6 cellular contexts compared by ENCODE assay signal in genomic region chr6:30764490-30765043, GRCh38. TPM values are rescaled to one million over a fixed set of nuclear protein-coding genes. Genes with fewer than 3 reads are reported as not detected.
DNase-seq lines count a peak whose midpoint lies in the region; ATAC-seq, FAIRE-seq and TF ChIP-seq lines count a peak whose summit lies in the region.
"Not testable (repeated sequence)": the region's sequence is repeated elsewhere in the genome, so short reads cannot be mapped to it uniquely, and the experiment has no call there.

No MANE protein-coding gene starts in this region.

- 0 out of 2 replicates have a peak overlapping the region, but pooled peaks have one; percentile 33 for H3K4me2 ChIP-seq in BLaER1
- H3K4me2 ChIP-seq in OCI-LY3 (ENCODE audit: low read length): peak overlapping the region; percentile 56; the same call in 1 of the 2 replicates
- H3K4me2 ChIP-seq in H1 (ENCODE audit: insufficient read depth in 1 of 2, low read depth in 2 of 2, low read length in 2 of 2): peak overlapping the region in 1 of 2 experiments; percentile 50; a peak in 3 of 4 replicates

- POLR2A ChIA-PET in H1 (lab: Charles Lee; ENCODE audit: partially characterized antibody): interaction anchor here (0.5 to 1.5 kb wide), 5 partner anchors 12 to 122 kb away, joined by 3 to 4 read pairs (median 3); partner anchors contain the start of gene IER3

- not testable (repeated sequence) for H3K36me3 ChIP-seq in BLaER1; OCI-LY3 (replicated peaks; ENCODE audit: low read depth, low read length); H1 (ENCODE audit: control insufficient read depth in 2 of 4, insufficient read depth in 4 of 4, low read length in 3 of 4); kidney (ENCODE audit: control insufficient read depth in 1 of 2, insufficient read depth in 2 of 2, low read length in 2 of 2); pancreas

- TF ChIP-seq RAD21 in H1 (IDR thresholded peaks at IDR 0.05 in 1 of 2, conservative IDR thresholded peaks at IDR 0.05 in 1 of 2; ENCODE audit: low read depth in 2 of 2, low read length in 2 of 2): not testable (repeated sequence)

- not testable (repeated sequence) for DNase-seq in activated T-helper 2 cell treated with anti-CD3 and anti-CD28 coated beads, Interferon-gamma antibody, Interleukin-2, Interleukin-4, amounts not matched to agents 10 μg/mL and 5 μg/mL and 100 μg/mL, durations not matched to agents 14 hours and 24 hours and 36 hours (ENCODE audit: low spot score); H1 (ENCODE audit: low read depth in 1 of 2, low spot score in 2 of 2); kidney; pancreas

- not testable (repeated sequence) for H3K23ac ChIP-seq in H1 (ENCODE audit: insufficient read length)

- not testable (repeated sequence) for TF ChIP-seq CTCF in OCI-LY3 (IDR thresholded peaks at IDR 0.05; ENCODE audit: low read depth, low read length); H1 (IDR thresholded peaks at IDR 0.05; ENCODE audit: control extremely low read depth in 1 of 3, insufficient read depth in 1 of 3, low read depth in 1 of 3, low read length in 3 of 3); kidney (IDR thresholded peaks at IDR 0.05; ENCODE audit: borderline replicate concordance, extremely low read depth, insufficient read depth); pancreas (IDR thresholded peaks at IDR 0.05)

- H2AK5ac ChIP-seq in H1 (ENCODE audit: low read depth, low read length): not testable (repeated sequence)

- not testable (repeated sequence) for H3K4me3 ChIP-seq in BLaER1; OCI-LY3 (ENCODE audit: low read length); pancreas
- H3K4me3 ChIP-seq in H1 (ENCODE audit: extremely low read depth in 1 of 4, insufficient read depth in 2 of 4, low read depth in 3 of 4, low read length in 4 of 4): 0 out of 8 replicates have a peak overlapping the region, but pooled peaks of 1 of the 4 experiments have one; percentile 22
- H3K4me3 ChIP-seq in kidney (ENCODE audit: low read length in 2 of 2): peak overlapping the region in 1 of 2 donors; percentile 3

- H3K18ac ChIP-seq in H1 (ENCODE audit: extremely low read depth, low read length): not testable (repeated sequence)

- H2BK12ac ChIP-seq in H1 (ENCODE audit: low read depth, low read length): not testable (repeated sequence)

- not testable (repeated sequence) for H3K14ac ChIP-seq in H1 (ENCODE audit: insufficient read length)

- not testable (repeated sequence) for H3K9ac ChIP-seq in BLaER1; OCI-LY3 (ENCODE audit: low read length); H1 (replicated peaks in 1 of 4; ENCODE audit: extremely low read depth in 1 of 4, low read depth in 3 of 4, low read length in 3 of 4)
- H3K9ac ChIP-seq in kidney (ENCODE audit: low read length in 2 of 2): peak overlapping the region in 1 of 2 donors; percentile 37

- not testable (repeated sequence) for H3K27me3 Mint-ChIP-seq in activated T-helper 2 cell treated with anti-CD3 and anti-CD28 coated beads, Interferon-gamma antibody, Interleukin-2, Interleukin-4, amounts not matched to agents 10 μg/mL and 5 μg/mL and 100 μg/mL, durations not matched to agents 14 hours and 24 hours and 36 hours (ENCODE audit: low read depth)

- not testable (repeated sequence) for H3K4ac ChIP-seq in H1 (replicated peaks; ENCODE audit: insufficient read length, low read depth, low read length)

- not testable (repeated sequence) for H4K8ac ChIP-seq in H1 (ENCODE audit: extremely low read depth, insufficient read depth, low read length)

- H2BK5ac ChIP-seq in H1 (ENCODE audit: low read depth, low read length): 0 out of 2 replicates have a peak overlapping the region, but pooled peaks have one; percentile 76

- not testable (repeated sequence) for H3K9me3 Mint-ChIP-seq in activated T-helper 2 cell treated with anti-CD3 and anti-CD28 coated beads, Interferon-gamma antibody, Interleukin-2, Interleukin-4, amounts not matched to agents 10 μg/mL and 5 μg/mL and 100 μg/mL, durations not matched to agents 14 hours and 24 hours and 36 hours

- peak overlapping the region; percentile 91; the same call in 1 of the 2 replicates for H2AFZ ChIP-seq in OCI-LY3 (ENCODE audit: low read depth, low read length)
- not testable (repeated sequence) for H2AFZ ChIP-seq in H1 (ENCODE audit: low read length)

- not testable (repeated sequence) for H4K91ac ChIP-seq in H1 (replicated peaks; ENCODE audit: insufficient read length, low read length)

- H3K56ac ChIP-seq in H1 (replicated peaks; ENCODE audit: insufficient read length, low read depth, low read length): not testable (repeated sequence)

- not testable (repeated sequence) for ATAC-seq in pancreas

- H3K23me2 ChIP-seq in H1 (ENCODE audit: low read depth, low read length): not testable (repeated sequence)

- intact Hi-C loops in activated T-helper 2 cell treated with anti-CD3 and anti-CD28 coated beads, Interferon-gamma antibody, Interleukin-2, Interleukin-4, amounts not matched to agents 10 μg/mL and 5 μg/mL and 100 μg/mL, durations not matched to agents 14 hours and 24 hours and 36 hours (cut with micrococcal nuclease); kidney (cut with DNase I); pancreas (cut with DNase I): not testable (repeated sequence)

- H3K79me1 ChIP-seq in H1 (ENCODE audit: low read depth, low read length): not testable (repeated sequence)

- H3K36me3 Mint-ChIP-seq in activated T-helper 2 cell treated with anti-CD3 and anti-CD28 coated beads, Interferon-gamma antibody, Interleukin-2, Interleukin-4, amounts not matched to agents 10 μg/mL and 5 μg/mL and 100 μg/mL, durations not matched to agents 14 hours and 24 hours and 36 hours (ENCODE audit: low read depth): not testable (repeated sequence)

- H3K79me2 ChIP-seq in OCI-LY3 (ENCODE audit: low read length); H1 (ENCODE audit: control insufficient read depth in 1 of 2, insufficient read depth in 2 of 2, low read length in 2 of 2): not testable (repeated sequence)

- not testable (repeated sequence) for H2BK20ac ChIP-seq in H1 (ENCODE audit: low read length)

- H3K27me3 ChIP-seq in BLaER1; OCI-LY3 (ENCODE audit: low read depth, low read length); H1 (replicated peaks in 1 of 4; ENCODE audit: control insufficient read depth in 3 of 4, extremely low read depth in 1 of 4, insufficient read depth in 3 of 4, low read length in 3 of 4); pancreas: not testable (repeated sequence)

- peak overlapping the region; percentile 43 for H3K27ac Mint-ChIP-seq in activated T-helper 2 cell treated with anti-CD3 and anti-CD28 coated beads, Interferon-gamma antibody, Interleukin-2, Interleukin-4, amounts not matched to agents 10 μg/mL and 5 μg/mL and 100 μg/mL, durations not matched to agents 14 hours and 24 hours and 36 hours

- WGBS in H1 (ENCODE audit: extremely low coverage in 1 of 2, insufficient coverage in 1 of 2, insufficient read length in 1 of 2, insufficient replicate concordance in 2 of 2, low coverage in 1 of 2, low lambda C conversion rate in 2 of 2, missing lambda C conversion rate in 1 of 2), 2 experiments: 51% methylated on average over 13 of the region's 13 CpGs; no CpG with 5 or more reads in 1 of the 2 experiments
- 40 to 41% methylated on average over 13 of the region's 13 CpGs for WGBS in pancreas, 2 donors

- H4K20me1 ChIP-seq in BLaER1; OCI-LY3 (ENCODE audit: insufficient read depth, low read length); H1 (replicated peaks in 1 of 2; ENCODE audit: control insufficient read depth in 1 of 2, insufficient read depth in 2 of 2, low read length in 2 of 2): not testable (repeated sequence)

- FAIRE-seq in H1 (lab: Jason Lieb, UNC); kidney (lab: Jason Lieb, UNC); pancreas (lab: Jason Lieb, UNC): not testable (repeated sequence)

- not testable (repeated sequence) for H2BK120ac ChIP-seq in H1 (replicated peaks; ENCODE audit: low read depth, low read length)

- peaks cover 51% of the 10 kb centered on the region for H3K4me1 Mint-ChIP-seq in activated T-helper 2 cell treated with anti-CD3 and anti-CD28 coated beads, Interferon-gamma antibody, Interleukin-2, Interleukin-4, amounts not matched to agents 10 μg/mL and 5 μg/mL and 100 μg/mL, durations not matched to agents 14 hours and 24 hours and 36 hours (ENCODE audit: low read depth)

- not testable (repeated sequence) for H3K27ac ChIP-seq in BLaER1; OCI-LY3 (ENCODE audit: low read length)
- H3K27ac ChIP-seq in H1 (ENCODE audit: low read depth, low read length): 0 out of 2 replicates have a peak overlapping the region, but pooled peaks have one; percentile 17
- peak overlapping the region; percentile 86 to 93 for H3K27ac ChIP-seq in kidney (ENCODE audit: low read depth in 2 of 2, low read length in 2 of 2)
- H3K27ac ChIP-seq in pancreas: peak overlapping the region; percentile 38 to 88 (median 78)

- TF ChIP-seq POLR2A in H1 (IDR thresholded peaks at IDR 0.05; ENCODE audit: control extremely low read depth in 1 of 2, low read depth in 2 of 2, low read length in 2 of 2): not testable (repeated sequence)

- H2BK15ac ChIP-seq in H1 (ENCODE audit: low read length): not testable (repeated sequence)

- H3K4me3 Mint-ChIP-seq in activated T-helper 2 cell treated with anti-CD3 and anti-CD28 coated beads, Interferon-gamma antibody, Interleukin-2, Interleukin-4, amounts not matched to agents 10 μg/mL and 5 μg/mL and 100 μg/mL, durations not matched to agents 14 hours and 24 hours and 36 hours (ENCODE audit: low read depth): not testable (repeated sequence)

- not testable (repeated sequence) for H4K5ac ChIP-seq in H1 (ENCODE audit: insufficient read length, low read depth, low read length)

- TF ChIP-seq EP300 in H1 (IDR thresholded peaks at IDR 0.05; ENCODE audit: borderline replicate concordance in 1 of 2, low read depth in 2 of 2, low read length in 2 of 2): not testable (repeated sequence)

- H3K9me3 ChIP-seq in BLaER1: peaks cover 13% of the 10 kb centered on the region
- H3K9me3 ChIP-seq in OCI-LY3 (ENCODE audit: insufficient read depth, low read length); H1 (ENCODE audit: insufficient read depth in 2 of 2, low read depth in 1 of 2, low read length in 1 of 2); kidney (ENCODE audit: control insufficient read depth in 1 of 2, low read length in 2 of 2); pancreas: not testable (repeated sequence)

- H3K4me1 ChIP-seq in BLaER1: peaks cover 39% of the 10 kb centered on the region
- peaks cover 18% of the 10 kb centered on the region for H3K4me1 ChIP-seq in OCI-LY3 (ENCODE audit: low read length)
- peaks cover 11 to 13% (median 12%) of the 10 kb centered on the region in 4 experiments for H3K4me1 ChIP-seq in H1 (replicated peaks in 1 of 4; ENCODE audit: control insufficient read depth in 3 of 4, insufficient read depth in 4 of 4, low read length in 3 of 4)
- peaks cover 27% of the 10 kb centered on the region in 2 donors for H3K4me1 ChIP-seq in kidney (ENCODE audit: control insufficient read depth in 1 of 2, insufficient read depth in 1 of 2, low read depth in 1 of 2, low read length in 2 of 2)
- peaks cover 10 to 33% (median 14%) of the 10 kb centered on the region in 3 donors for H3K4me1 ChIP-seq in pancreas

- CTCF ChIA-PET in H1 (lab: Charles Lee; ENCODE audit: partially characterized antibody): interaction anchor here (0.6 kb wide), 1 partner anchor 32 kb away, joined by 3 read pairs; no protein-coding TSS in a partner anchor

RNA-seq across cellular contexts. Expression of gene IER3, which starts 20.2 kb away (rescaled TPM):
- total RNA-seq in activated T-helper 2 cell treated with anti-CD3 and anti-CD28 coated beads, Interferon-gamma antibody, Interleukin-2, Interleukin-4, amounts not matched to agents 10 μg/mL and 5 μg/mL and 100 μg/mL, durations not matched to agents 14 hours and 24 hours and 36 hours: 185 and 190 TPM in 2 replicates
- 26.2 and 26.5 TPM in 2 replicates for total RNA-seq in H1 (2021; fragmentation: NEBNext Ultra II Directional; extraction: Animal tissue kit (Norgen Biotek cat#: 25700))
- polyA plus RNA-seq in H1 (2011; rRNA removed): 11.9 and 13.4 TPM in 2 replicates
- 8.0 TPM for polyA plus RNA-seq in H1 (2011; cell fraction: cytosol; rRNA removed)
- polyA plus RNA-seq in H1 (2011; cell fraction: nucleus; rRNA removed): 9.2 TPM
- 17.7 to 23.2 TPM (median 20.8 TPM) in 4 replicates for polyA plus RNA-seq in H1 (2012, experiment 1 of 2)
- 33.1 TPM for polyA plus RNA-seq in H1 (2012, experiment 2 of 2)
- polyA plus RNA-seq in H1 (2013, experiment 1 of 2): 46.4 TPM
- 52.2 TPM for polyA plus RNA-seq in H1 (2013, experiment 2 of 2)
- 2.4 and 4.3 TPM in 2 replicates for polyA minus RNA-seq in H1 (2011; rRNA and poly(A)+ RNA removed)
- 11.4 TPM for polyA minus RNA-seq in H1 (2011; cell fraction: cytosol; rRNA and poly(A)+ RNA removed)
- 10.7 TPM for polyA minus RNA-seq in H1 (2011; cell fraction: nucleus; rRNA and poly(A)+ RNA removed)
- 59.5 TPM for total RNA-seq in kidney
- polyA plus RNA-seq in kidney (ENCODE audit: insufficient read depth, low read depth, low replicate concordance): 94.3 TPM
- total RNA-seq in pancreas: 10 to 100 TPM; 23.0 to 87.5 (median 41.3) TPM
- 100 to 1,000 TPM in 1 of 2 donors, 10 to 100 TPM in 1; 99.4 to 174 TPM for polyA plus RNA-seq in pancreas

RNA-seq across cellular contexts. Expression of gene FLOT1, which starts 22.1 kb away (rescaled TPM):
- 201 and 214 TPM in 2 replicates for total RNA-seq in activated T-helper 2 cell treated with anti-CD3 and anti-CD28 coated beads, Interferon-gamma antibody, Interleukin-2, Interleukin-4, amounts not matched to agents 10 μg/mL and 5 μg/mL and 100 μg/mL, durations not matched to agents 14 hours and 24 hours and 36 hours
- total RNA-seq in H1 (2021; fragmentation: NEBNext Ultra II Directional; extraction: Animal tissue kit (Norgen Biotek cat#: 25700)): 85.4 and 87.5 TPM in 2 replicates
- polyA plus RNA-seq in H1 (2011; rRNA removed): 88.1 and 103 TPM in 2 replicates
- 116 TPM for polyA plus RNA-seq in H1 (2011; cell fraction: cytosol; rRNA removed)
- polyA plus RNA-seq in H1 (2011; cell fraction: nucleus; rRNA removed): 132 TPM
- 75.8 to 101 TPM (median 94.5 TPM) in 4 replicates for polyA plus RNA-seq in H1 (2012, experiment 1 of 2)
- 90.1 TPM for polyA plus RNA-seq in H1 (2012, experiment 2 of 2)
- polyA plus RNA-seq in H1 (2013, experiment 1 of 2): 81.8 TPM
- 76.5 TPM for polyA plus RNA-seq in H1 (2013, experiment 2 of 2)
- 59.5 and 68.5 TPM in 2 replicates for polyA minus RNA-seq in H1 (2011; rRNA and poly(A)+ RNA removed)
- 44.5 TPM for polyA minus RNA-seq in H1 (2011; cell fraction: cytosol; rRNA and poly(A)+ RNA removed)
- 48.3 TPM for polyA minus RNA-seq in H1 (2011; cell fraction: nucleus; rRNA and poly(A)+ RNA removed)
- total RNA-seq in kidney: 227 TPM
- polyA plus RNA-seq in kidney (ENCODE audit: insufficient read depth, low read depth, low replicate concordance): 317 TPM
- 10 to 100 TPM; 45.7 to 92.2 (median 51.3) TPM for total RNA-seq in pancreas
- polyA plus RNA-seq in pancreas: 100 to 1,000 TPM; 123 to 151 TPM

RNA-seq across cellular contexts. Expression of gene TUBB, which starts 44.4 kb away (rescaled TPM):
- total RNA-seq in activated T-helper 2 cell treated with anti-CD3 and anti-CD28 coated beads, Interferon-gamma antibody, Interleukin-2, Interleukin-4, amounts not matched to agents 10 μg/mL and 5 μg/mL and 100 μg/mL, durations not matched to agents 14 hours and 24 hours and 36 hours: 1,115 and 1,128 TPM in 2 replicates
- 1,880 and 1,905 TPM in 2 replicates for total RNA-seq in H1 (2021; fragmentation: NEBNext Ultra II Directional; extraction: Animal tissue kit (Norgen Biotek cat#: 25700))
- 2,449 and 3,022 TPM in 2 replicates for polyA plus RNA-seq in H1 (2011; rRNA removed)
- polyA plus RNA-seq in H1 (2011; cell fraction: cytosol; rRNA removed): 2,499 TPM
- polyA plus RNA-seq in H1 (2011; cell fraction: nucleus; rRNA removed): 1,900 TPM
- polyA plus RNA-seq in H1 (2012, experiment 1 of 2): 1,911 to 2,255 TPM (median 2,177 TPM) in 4 replicates
- polyA plus RNA-seq in H1 (2012, experiment 2 of 2): 2,703 TPM
- polyA plus RNA-seq in H1 (2013, experiment 1 of 2): 1,525 TPM
- 1,520 TPM for polyA plus RNA-seq in H1 (2013, experiment 2 of 2)
- polyA minus RNA-seq in H1 (2011; rRNA and poly(A)+ RNA removed): 3,133 and 3,204 TPM in 2 replicates
- 961 TPM for polyA minus RNA-seq in H1 (2011; cell fraction: cytosol; rRNA and poly(A)+ RNA removed)
- polyA minus RNA-seq in H1 (2011; cell fraction: nucleus; rRNA and poly(A)+ RNA removed): 586 TPM
- 295 TPM for total RNA-seq in kidney
- polyA plus RNA-seq in kidney (ENCODE audit: insufficient read depth, low read depth, low replicate concordance): 197 TPM
- 100 to 1,000 TPM in 4 of 6 donors, 10 to 100 TPM in 2; 66.1 to 171 (median 116) TPM for total RNA-seq in pancreas
- polyA plus RNA-seq in pancreas: 100 to 1,000 TPM in 1 of 2 donors, 10 to 100 TPM in 1; 67.9 to 111 TPM

RNA-seq across cellular contexts. Expression of gene MDC1, which starts 47.5 kb away (rescaled TPM):
- total RNA-seq in activated T-helper 2 cell treated with anti-CD3 and anti-CD28 coated beads, Interferon-gamma antibody, Interleukin-2, Interleukin-4, amounts not matched to agents 10 μg/mL and 5 μg/mL and 100 μg/mL, durations not matched to agents 14 hours and 24 hours and 36 hours: 88.3 and 96.6 TPM in 2 replicates
- total RNA-seq in H1 (2021; fragmentation: NEBNext Ultra II Directional; extraction: Animal tissue kit (Norgen Biotek cat#: 25700)): 68.0 and 81.1 TPM in 2 replicates
- polyA plus RNA-seq in H1 (2011; rRNA removed): 29.9 and 40.9 TPM in 2 replicates
- polyA plus RNA-seq in H1 (2011; cell fraction: cytosol; rRNA removed): 19.5 TPM
- 95.4 TPM for polyA plus RNA-seq in H1 (2011; cell fraction: nucleus; rRNA removed)
- polyA plus RNA-seq in H1 (2012, experiment 1 of 2): 49.3 to 109 TPM (median 73.8 TPM) in 4 replicates
- polyA plus RNA-seq in H1 (2012, experiment 2 of 2): 21.4 TPM
- 40.3 TPM for polyA plus RNA-seq in H1 (2013, experiment 1 of 2)
- 37.3 TPM for polyA plus RNA-seq in H1 (2013, experiment 2 of 2)
- 37.3 and 50.7 TPM in 2 replicates for polyA minus RNA-seq in H1 (2011; rRNA and poly(A)+ RNA removed)
- polyA minus RNA-seq in H1 (2011; cell fraction: cytosol; rRNA and poly(A)+ RNA removed): 23.5 TPM
- 20.3 TPM for polyA minus RNA-seq in H1 (2011; cell fraction: nucleus; rRNA and poly(A)+ RNA removed)
- 47.9 TPM for total RNA-seq in kidney
- 9.5 TPM for polyA plus RNA-seq in kidney (ENCODE audit: insufficient read depth, low read depth, low replicate concordance)
- total RNA-seq in pancreas: 10 to 100 TPM; 12.3 to 18.7 (median 13.5) TPM
- polyA plus RNA-seq in pancreas: 10 to 100 TPM; 18.9 to 28.0 TPM
